In the genomic region with DNA sequence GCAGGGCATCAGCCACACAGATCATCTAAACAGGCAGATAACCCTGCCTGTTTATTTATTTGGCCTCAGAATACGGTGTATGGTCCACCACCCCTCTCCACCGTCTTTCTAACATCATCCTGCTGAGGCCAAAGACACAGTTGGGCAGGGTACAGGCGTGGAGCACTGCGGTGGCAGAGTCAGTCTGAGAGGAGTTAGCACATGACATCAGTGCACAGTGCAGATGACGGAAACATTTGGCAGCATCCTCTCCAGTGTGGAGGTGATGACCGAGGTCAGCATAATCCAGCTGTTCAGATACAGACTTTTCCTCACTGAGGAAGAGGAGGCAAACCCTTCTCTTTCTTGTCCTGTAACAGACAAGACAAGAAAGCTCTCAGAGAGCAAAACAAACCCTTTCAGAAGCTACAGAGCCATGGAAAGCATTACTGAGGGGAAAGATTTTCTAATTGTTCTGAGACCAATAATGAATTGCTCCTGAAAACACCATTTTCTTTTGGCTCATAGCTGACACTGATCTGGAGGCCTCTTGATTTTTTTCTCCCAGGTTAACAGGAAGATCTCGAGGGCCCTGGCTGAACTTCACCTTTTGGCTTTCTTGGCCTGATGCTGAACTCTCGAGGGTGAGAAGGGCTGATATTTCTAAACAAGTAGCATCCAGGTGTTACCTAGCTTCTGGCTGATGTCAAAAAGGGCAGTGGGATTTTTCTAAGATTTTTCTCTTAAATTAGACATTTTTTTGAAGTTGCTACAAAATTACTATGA, we compare ENCODE assay signal across 8 cellular contexts. TPM values are rescaled to one million over a fixed set of nuclear protein-coding genes. Genes with fewer than 3 reads are reported as not detected.
DNase-seq lines count a peak whose midpoint lies in the region; ATAC-seq and TF ChIP-seq lines count a peak whose summit lies in the region.

No MANE protein-coding gene starts in this region.

- H3K27me3 ChIP-seq in CD8-positive, alpha-beta T cell (ENCODE audit: insufficient read depth, low read length), result no peaks in the 10 kb centered on the region
- H3K27me3 ChIP-seq in KMS-11 (ENCODE audit: insufficient read depth, low read depth) (no peaks in the 10 kb centered on the region), heart right ventricle (no peaks in the 10 kb centered on the region), BE2C (no peaks in the 10 kb centered on the region)

- no peak for TF ChIP-seq CTCF in CD8-positive, alpha-beta T cell (IDR thresholded peaks at IDR 0.05)
- TF ChIP-seq CTCF in KMS-11 (conservative IDR thresholded peaks at IDR 0.05; ENCODE audit: low read depth, low read length), result no peak
- no peak for TF ChIP-seq CTCF in heart right ventricle (IDR thresholded peaks at IDR 0.05)
- no peak for TF ChIP-seq CTCF in BE2C (IDR thresholded peaks at IDR 0.05; ENCODE audit: low read depth, low read length)

- WGBS in heart right ventricle, 2 donors, result 16 to 19% methylated on average over 8 of the region's 8 CpGs

- peak overlapping the region; percentile 72 for H3K27ac ChIP-seq in CD8-positive, alpha-beta T cell (ENCODE audit: low read depth, low read length)
- peak overlapping the region; percentile 34; the same call in 1 of the 2 replicates for H3K27ac ChIP-seq in KMS-11
- peak overlapping the region in 9 of 10 donors; percentile 17 to 92 (median 85) for H3K27ac ChIP-seq in heart right ventricle
- peak overlapping the region in 17 of 21 experiments; percentile 13 to 97 (median 89) for H3K27ac ChIP-seq in skin epidermis

- H3K36me3 ChIP-seq in CD8-positive, alpha-beta T cell (ENCODE audit: insufficient read depth, low read length), result no peaks in the 10 kb centered on the region
- H3K36me3 ChIP-seq in KMS-11 (ENCODE audit: insufficient read depth), result no peaks in the 10 kb centered on the region
- peaks cover 0 to 4% (median 0%) of the 10 kb centered on the region in 9 donors for H3K36me3 ChIP-seq in heart right ventricle
- H3K36me3 ChIP-seq in BE2C, result 0 out of 2 replicates have a peak, but pooled peaks cover 3% of the 10 kb centered on the region

- H3K4me3 Mint-ChIP-seq in CD8-positive, alpha-beta T cell, result peak overlapping the region; percentile 94
- H3K4me3 Mint-ChIP-seq in activated T-helper 1 cell treated with anti-CD3 and anti-CD28 coated beads, Interleukin-12 subunit alpha, Interleukin-12 subunit beta, Interleukin-2, Interleukin-4 antibody, amounts not matched to agents 30 ng/mL and 10 ng/mL and 1 ng/mL, durations not matched to agents 14 hours and 24 hours and 36 hours, result peak overlapping the region; percentile 93

- intact Hi-C loops in CD8-positive, alpha-beta T cell (cut with DNase I, micrococcal nuclease), result loop anchor here (2.0 to 5.0 kb wide), 3 partner anchors 20 to 108 kb away; a partner anchor contains a TSS
- intact Hi-C loops in activated T-helper 1 cell treated with anti-CD3 and anti-CD28 coated beads, Interleukin-12 subunit alpha, Interleukin-12 subunit beta, Interleukin-2, Interleukin-4 antibody, amounts not matched to agents 30 ng/mL and 10 ng/mL and 1 ng/mL, durations not matched to agents 14 hours and 24 hours and 36 hours (cut with micrococcal nuclease), result loop anchor here (2.0 to 5.0 kb wide), 4 partner anchors 33 to 333 kb away; a partner anchor contains a TSS
- intact Hi-C loops in heart right ventricle (cut with DNase I), result loop anchor here in 1 of 10 donors (1.0 to 10.0 kb wide), 2 partner anchors 20 to 366 kb away; a partner anchor contains a TSS

- peaks cover 12% of the 10 kb centered on the region for H3K36me3 Mint-ChIP-seq in CD8-positive, alpha-beta T cell
- peaks cover 40% of the 10 kb centered on the region for H3K36me3 Mint-ChIP-seq in activated T-helper 1 cell treated with anti-CD3 and anti-CD28 coated beads, Interleukin-12 subunit alpha, Interleukin-12 subunit beta, Interleukin-2, Interleukin-4 antibody, amounts not matched to agents 30 ng/mL and 10 ng/mL and 1 ng/mL, durations not matched to agents 14 hours and 24 hours and 36 hours (ENCODE audit: low read depth)

- H3K9me3 Mint-ChIP-seq in CD8-positive, alpha-beta T cell, result no peaks in the 10 kb centered on the region
- no peaks in the 10 kb centered on the region for H3K9me3 Mint-ChIP-seq in activated T-helper 1 cell treated with anti-CD3 and anti-CD28 coated beads, Interleukin-12 subunit alpha, Interleukin-12 subunit beta, Interleukin-2, Interleukin-4 antibody, amounts not matched to agents 30 ng/mL and 10 ng/mL and 1 ng/mL, durations not matched to agents 14 hours and 24 hours and 36 hours

- peak overlapping the region; percentile 24; the same call in 1 of the 2 replicates for H2AFZ ChIP-seq in KMS-11 (ENCODE audit: low read depth)

- peak overlapping the region; percentile 98 for H3K27ac Mint-ChIP-seq in CD8-positive, alpha-beta T cell
- H3K27ac Mint-ChIP-seq in activated T-helper 1 cell treated with anti-CD3 and anti-CD28 coated beads, Interleukin-12 subunit alpha, Interleukin-12 subunit beta, Interleukin-2, Interleukin-4 antibody, amounts not matched to agents 30 ng/mL and 10 ng/mL and 1 ng/mL, durations not matched to agents 14 hours and 24 hours and 36 hours, result peak overlapping the region; percentile 90

- peak; percentile 50 for ATAC-seq in CD8-positive, alpha-beta T cell
- ATAC-seq in GM21526 (IDR thresholded peaks at IDR 0.05; ENCODE audit: low FRiP score, unreplicated experiment) (peak; percentile 45), heart right ventricle (peak; percentile 87 to 97 (median 92))

- peak overlapping the region; percentile 92 for H3K4me2 ChIP-seq in KMS-11

- POLR2A ChIA-PET in CD8-positive, alpha-beta T cell (lab: Charles Lee), result interaction anchor here (0.7 to 4.3 kb wide), 5 partner anchors 9 to 396 kb away, joined by 3 to 50 read pairs (median 3); a partner anchor contains a TSS

- no peaks in the 10 kb centered on the region for H3K27me3 Mint-ChIP-seq in CD8-positive, alpha-beta T cell (ENCODE audit: low read depth)
- no peaks in the 10 kb centered on the region for H3K27me3 Mint-ChIP-seq in activated T-helper 1 cell treated with anti-CD3 and anti-CD28 coated beads, Interleukin-12 subunit alpha, Interleukin-12 subunit beta, Interleukin-2, Interleukin-4 antibody, amounts not matched to agents 30 ng/mL and 10 ng/mL and 1 ng/mL, durations not matched to agents 14 hours and 24 hours and 36 hours (ENCODE audit: insufficient read depth)

- peaks cover 35% of the 10 kb centered on the region for H3K4me1 ChIP-seq in CD8-positive, alpha-beta T cell (ENCODE audit: insufficient read depth, low read length)
- H3K4me1 ChIP-seq in KMS-11 (ENCODE audit: low read depth, poor library complexity, severe bottlenecking), result peaks cover 69% of the 10 kb centered on the region
- H3K4me1 ChIP-seq in heart right ventricle, result peaks cover 5 to 65% (median 36%) of the 10 kb centered on the region in 9 donors
- H3K4me1 ChIP-seq in BE2C, result peaks cover 8% of the 10 kb centered on the region

- no peaks in the 10 kb centered on the region for H3K9me3 ChIP-seq in CD8-positive, alpha-beta T cell (ENCODE audit: low read length)
- H3K9me3 ChIP-seq in heart right ventricle (no peaks in the 10 kb centered on the region), BE2C (no peaks in the 10 kb centered on the region)

- H4K20me1 ChIP-seq in KMS-11 (ENCODE audit: insufficient read depth), result no peaks in the 10 kb centered on the region

- H3K4me3 ChIP-seq in CD8-positive, alpha-beta T cell (ENCODE audit: low read depth, low read length), result peak overlapping the region; percentile 16
- no peak overlapping the region for H3K4me3 ChIP-seq in KMS-11 (IDR thresholded peaks at IDR 0.05; ENCODE audit: insufficient read depth, low read depth, low read length)
- H3K4me3 ChIP-seq in heart right ventricle, result peak overlapping the region in 7 of 10 donors; percentile 47 to 72 (median 61)
- H3K4me3 ChIP-seq in skin epidermis, result peak overlapping the region in 3 of 7 experiments; percentile 53 to 54 (median 54)
- H3K4me3 ChIP-seq in BE2C (ENCODE audit: low read depth, low read length), result no peak overlapping the region

- peak overlapping the region; percentile 72; the same call in 1 of the 2 replicates for H3K9ac ChIP-seq in KMS-11

- CTCF ChIA-PET in CD8-positive, alpha-beta T cell (lab: Charles Lee), result interaction anchor here (0.7 to 1.7 kb wide), 7 partner anchors 10 to 396 kb away, joined by 3 to 8 read pairs (median 3); a partner anchor contains a TSS

- peak in 5 of 7 experiments; percentile 15 to 56 (median 43) for DNase-seq in CD8-positive, alpha-beta T cell
- DNase-seq in activated T-helper 1 cell treated with anti-CD3 and anti-CD28 coated beads, Interleukin-12 subunit alpha, Interleukin-12 subunit beta, Interleukin-2, Interleukin-4 antibody, amounts not matched to agents 30 ng/mL and 10 ng/mL and 1 ng/mL, durations not matched to agents 14 hours and 24 hours and 36 hours (ENCODE audit: low spot score), result peak; percentile 62
- DNase-seq in heart right ventricle (peak; percentile 37 to 85), NCI-H69 (lab: John Stamatoyannopoulos, UW) (no peak), BE2C (no peak)

- H3K4me1 Mint-ChIP-seq in CD8-positive, alpha-beta T cell (ENCODE audit: low read depth), result peaks cover 75% of the 10 kb centered on the region
- H3K4me1 Mint-ChIP-seq in activated T-helper 1 cell treated with anti-CD3 and anti-CD28 coated beads, Interleukin-12 subunit alpha, Interleukin-12 subunit beta, Interleukin-2, Interleukin-4 antibody, amounts not matched to agents 30 ng/mL and 10 ng/mL and 1 ng/mL, durations not matched to agents 14 hours and 24 hours and 36 hours (ENCODE audit: low read depth), result peaks cover 78% of the 10 kb centered on the region

- no peaks in the 10 kb centered on the region for H3K79me2 ChIP-seq in KMS-11 (ENCODE audit: insufficient read depth, low read depth)

RNA-seq across cellular contexts. Expression of a gene that starts 20.1 kb away (rescaled TPM):
- total RNA-seq in CD8-positive, alpha-beta T cell, result 100 to 1,000 TPM; 460 to 477 TPM
- 72.4 and 79.7 TPM in 2 replicates for total RNA-seq in activated T-helper 1 cell treated with anti-CD3 and anti-CD28 coated beads, Interleukin-12 subunit alpha, Interleukin-12 subunit beta, Interleukin-2, Interleukin-4 antibody, amounts not matched to agents 30 ng/mL and 10 ng/mL and 1 ng/mL, durations not matched to agents 14 hours and 24 hours and 36 hours
- 10 to 100 TPM in 9 of 10 donors, 1 to 10 TPM in 1; 7.7 to 26.2 (median 12.8) TPM for total RNA-seq in heart right ventricle
- polyA plus RNA-seq in heart right ventricle, result 10 to 100 TPM in 1 of 2 donors, 1 to 10 TPM in 1; 5.4 to 10.5 TPM
- 2.0 TPM for polyA plus RNA-seq in BE2C (2012; ENCODE audit: insufficient read depth, insufficient read length, low read depth)

RNA-seq across cellular contexts. Expression of a gene that starts 50.2 kb away (rescaled TPM):
- total RNA-seq in CD8-positive, alpha-beta T cell, result 10 to 100 TPM; 39.8 to 40.3 TPM
- 17.6 and 17.8 TPM in 2 replicates for total RNA-seq in activated T-helper 1 cell treated with anti-CD3 and anti-CD28 coated beads, Interleukin-12 subunit alpha, Interleukin-12 subunit beta, Interleukin-2, Interleukin-4 antibody, amounts not matched to agents 30 ng/mL and 10 ng/mL and 1 ng/mL, durations not matched to agents 14 hours and 24 hours and 36 hours
- total RNA-seq in heart right ventricle, result 10 to 100 TPM; 30.2 to 50.3 (median 35.7) TPM
- polyA plus RNA-seq in heart right ventricle, result 10 to 100 TPM in 1 of 2 donors, 1 to 10 TPM in 1; 7.6 to 11.7 TPM
- 24.5 TPM for polyA plus RNA-seq in BE2C (2012; ENCODE audit: insufficient read depth, insufficient read length, low read depth)

Comparison
In these comparisons a context has a peak if more than half of its experiments do, and no peak if none do; other contexts are left out.
1. DNase-seq: peak in CD8-positive, alpha-beta T cell (5 of 7), activated T-helper 1 cell treated with anti-CD3 and anti-CD28 coated beads, Interleukin-12 subunit alpha, Interleukin-12 subunit beta, Interleukin-2, Interleukin-4 antibody, amounts not matched to agents 30 ng/mL and 10 ng/mL and 1 ng/mL, durations not matched to agents 14 hours and 24 hours and 36 hours (single experiment) and heart right ventricle (2 of 2); none in NCI-H69 (single experiment) and BE2C (single experiment).
2. H3K27ac ChIP-seq: peak in every context shown above with its lines; median percentile 89 in skin epidermis; 85 in heart right ventricle; 72 in CD8-positive, alpha-beta T cell; 34 in KMS-11.
3. H3K4me3 ChIP-seq: peak in CD8-positive, alpha-beta T cell (single experiment) and heart right ventricle (7 of 10); none in KMS-11 (single experiment) and BE2C (single experiment).
4. Peak in every context shown above with its lines, with median percentiles within 50 percentile points of each other: ATAC-seq.